In the genomic region with DNA sequence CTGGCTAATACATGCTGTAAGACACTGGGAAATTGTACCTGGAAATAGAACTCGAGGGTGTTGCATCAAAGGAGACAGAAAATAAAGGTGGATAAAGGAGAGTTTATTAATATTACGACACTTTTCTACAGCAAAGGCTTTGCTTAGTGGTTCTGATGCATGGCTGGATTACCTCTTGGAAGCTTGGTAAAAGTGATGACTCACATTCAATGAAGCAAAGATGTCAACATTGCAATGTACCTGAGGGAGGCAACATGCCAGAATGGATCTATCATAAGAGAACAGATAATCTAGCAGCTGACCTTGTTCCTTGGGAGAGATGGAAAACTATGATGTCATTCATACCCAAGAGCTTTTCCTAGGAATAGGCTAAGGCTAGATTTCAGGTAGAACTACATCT, we compare ENCODE assay signal across 26 cellular contexts.
DNase-seq lines count a peak whose midpoint lies in the region; ATAC-seq, FAIRE-seq and TF ChIP-seq lines count a peak whose summit lies in the region.
"Had no signal": no experiment of that assay in that cellular context is flagged by ENCODE, and none has a peak within 500 bp of the region (broad histone marks: within the 10 kb centered on the region; RNA-seq: fewer than 3 reads in every experiment).

No MANE protein-coding gene starts in this region.

- no peak for FAIRE-seq in bronchial epithelial cell (lab: Jason Lieb, UNC)
- FAIRE-seq: A204.1, GM12891 had no signal

- no peaks in the 10 kb centered on the region for H3K36me3 ChIP-seq in bronchial epithelial cell (ENCODE audit: control insufficient read depth, insufficient read depth, low read length)
- H3K36me3 ChIP-seq: SJSA1 had no signal

- in situ Hi-C loops in Caki2 (cut with HindIII; ENCODE audit: low pct_unique_long_range_greater_than_20kb, low sequenced_read_pairs) = no loop called here

- DNase-seq in Caki2 (ENCODE audit: low read depth) (peak; percentile 20), HPDE6-E6E7 (ENCODE audit: extremely low spot score) (peak; percentile 3), bronchial epithelial cell (ENCODE audit: low read depth) (peak; percentile 94), kidney tubule cell (ENCODE audit: low spot score) (peak; percentile 3), sciatic nerve (ENCODE audit: low spot score) (no peak)
- DNase-seq: AML-193; C1 segment of cervical spinal cord; CD4-positive, alpha-beta memory T cell; COR-L47; DMS79 treated with DMSO at 0.1 percent for 48 hours; GF-D8; H9; Karpas-422; NCI-H1105 treated with DMSO at 0.1 percent for 48 hours; NCI-H146; NCI-H1930; NCI-H446; NCI-H524 treated with DMSO at 0.1 percent for 48 hours; NCI-H774; Right ventricle myocardium superior had no signal

- H3K27me3 ChIP-seq in bronchial epithelial cell (ENCODE audit: control insufficient read depth, insufficient read depth, low read length) = no peaks in the 10 kb centered on the region
- H3K27me3 ChIP-seq: SJSA1 had no signal

- no peak overlapping the region for H3K4me3 ChIP-seq in bronchial epithelial cell (ENCODE audit: low read depth, low read length)
- H3K4me3 ChIP-seq: GM23338, SJSA1 had no signal

- intact Hi-C loops in sciatic nerve (cut with DNase I) = no loop called here

- no peak for ATAC-seq in HG03196 (IDR thresholded peaks at IDR 0.05; ENCODE audit: unreplicated experiment)
- ATAC-seq in sciatic nerve = no peak
- ATAC-seq in GM19035 (IDR thresholded peaks at IDR 0.05; ENCODE audit: unreplicated experiment) = no peak
- ATAC-seq: GM23338 had no signal

- no peak for TF ChIP-seq CTCF in bronchial epithelial cell (IDR thresholded peaks at IDR 0.05; ENCODE audit: insufficient read depth, low read length, severe bottlenecking)
